8 cellular contexts compared by ENCODE assay signal in genomic region chr4:70902577-70903281, GRCh38. TPM values are rescaled to one million over a fixed set of nuclear protein-coding genes. Genes with fewer than 3 reads are reported as not detected.
DNase-seq lines count a peak whose midpoint lies in the region; ATAC-seq and TF ChIP-seq lines count a peak whose summit lies in the region.

No MANE protein-coding gene starts in this region.

- peak; percentile 57 for ATAC-seq in GM18498 (IDR thresholded peaks at IDR 0.05; ENCODE audit: unreplicated experiment)
- ATAC-seq in HG02852 (IDR thresholded peaks at IDR 0.05; ENCODE audit: unreplicated experiment) = peak; percentile 55
- ATAC-seq in sciatic nerve = peak; percentile 68

- no peak for TF ChIP-seq CTCF in AG04449 (IDR thresholded peaks at IDR 0.05; ENCODE audit: insufficient read depth, low read length, missing control alignments)
- TF ChIP-seq CTCF in ascending aorta (IDR thresholded peaks at IDR 0.05) = no peak

- H3K27me3 ChIP-seq in ascending aorta = no peaks in the 10 kb centered on the region
- H3K27me3 ChIP-seq in iPS DF 6.9 (ENCODE audit: control insufficient read depth, insufficient read depth, low read length) = no peaks in the 10 kb centered on the region

- H3K4me1 ChIP-seq in ascending aorta (no peaks in the 10 kb centered on the region), iPS DF 6.9 (ENCODE audit: control insufficient read depth, insufficient read depth, low read length) (no peaks in the 10 kb centered on the region; the same call in 1 of the 2 replicates)

- peak overlapping the region; percentile 86 for H3K4me3 ChIP-seq in AG04449 (ENCODE audit: low read depth, low read length)
- peak overlapping the region; percentile 83 to 86 for H3K4me3 ChIP-seq in ascending aorta
- H3K4me3 ChIP-seq in iPS DF 6.9 (ENCODE audit: low read length) = peak overlapping the region; percentile 76; the same call in 1 of the 2 replicates

- WGBS in iPS DF 6.9 (ENCODE audit: insufficient coverage, insufficient read length) = no CpG with 5 or more reads among the region's 48 CpGs

- POLR2A ChIA-PET in AG04449 (lab: Yijun Ruan, JAX) = interaction anchor here (0.7 to 1.1 kb wide), 5 partner anchors 13 to 91 kb away, joined by 3 to 8 read pairs (median 4); partner anchors contain the start of genes DCK and GRSF1

- no peak for DNase-seq in AG04449 (ENCODE audit: low read depth, low spot score)
- peak; percentile 67 for DNase-seq in NCI-H510A (lab: John Stamatoyannopoulos, UW)
- DNase-seq in ascending aorta (ENCODE audit: low spot score in 2 of 2) = peak in 1 of 2 donors; percentile 66
- DNase-seq in iPS DF 6.9 (ENCODE audit: low read depth, low spot score) = no peak
- peak; percentile 65 for DNase-seq in sciatic nerve (ENCODE audit: low spot score)
- DNase-seq in NCI-H1436 (lab: John Stamatoyannopoulos, UW) = no peak

- peak overlapping the region; percentile 77 to 85 for H3K27ac ChIP-seq in ascending aorta
- no peak overlapping the region for H3K27ac ChIP-seq in iPS DF 6.9 (ENCODE audit: low read length)

- H3K9me3 ChIP-seq in ascending aorta = no peaks in the 10 kb centered on the region
- no peaks in the 10 kb centered on the region for H3K9me3 ChIP-seq in iPS DF 6.9 (ENCODE audit: control insufficient read depth, insufficient read depth, low read length)

- CTCF ChIA-PET in AG04449 (lab: Yijun Ruan, JAX) = interaction anchor here (0.8 to 2.4 kb wide), 4 partner anchors 107 to 328 kb away, joined by 3 to 14 read pairs (median 3); no protein-coding TSS in a partner anchor

- H3K36me3 ChIP-seq in ascending aorta = peaks cover 0 to 6% of the 10 kb centered on the region in 2 donors
- H3K36me3 ChIP-seq in iPS DF 6.9 (ENCODE audit: control insufficient read depth, insufficient read depth, low read length) = no peaks in the 10 kb centered on the region

- intact Hi-C loops in ascending aorta (cut with DNase I) (loop anchor here (1.0 to 10.0 kb wide), 5 partner anchors 55 to 285 kb away; partner anchors contain the start of genes DCK, GRSF1 and UTP3), sciatic nerve (cut with DNase I) (no loop called here)

RNA-seq across cellular contexts. Expression of gene MOB1B, which starts 0.6 kb away (rescaled TPM):
- total RNA-seq in ascending aorta = 2.6 TPM
- 34.3 TPM for total RNA-seq in sciatic nerve

Comparison
In these comparisons a context has a peak if more than half of its experiments do, and no peak if none do; other contexts are left out.
1. DNase-seq: peak in NCI-H510A (single experiment) and sciatic nerve (single experiment); none in AG04449 (single experiment), iPS DF 6.9 (single experiment) and NCI-H1436 (single experiment).
2. Peak in every context shown above with its lines, with median percentiles within 50 percentile points of each other: H3K4me3 ChIP-seq and ATAC-seq.